18 cellular contexts compared by ENCODE assay signal in the genomic region with DNA sequence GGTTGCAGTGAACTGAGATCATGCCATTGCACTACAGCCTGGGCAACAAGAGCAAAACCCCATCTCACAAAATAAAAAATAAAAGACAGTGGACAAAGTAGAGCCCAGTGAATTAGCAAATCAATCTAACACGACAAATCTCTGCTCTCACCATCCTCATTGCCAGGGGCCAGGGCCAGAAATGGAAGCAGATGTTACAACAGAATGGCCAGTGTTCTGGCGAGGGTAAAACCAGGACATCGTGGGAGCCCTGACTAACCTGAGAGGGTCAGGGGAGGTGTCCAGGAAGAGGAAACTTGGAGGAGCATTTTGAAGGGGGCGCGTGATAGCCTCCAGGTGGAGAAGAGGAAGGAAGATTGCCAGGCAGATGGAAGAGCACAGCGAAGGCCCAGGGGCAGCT. TPM values are rescaled to one million over a fixed set of nuclear protein-coding genes. Genes with fewer than 3 reads are reported as not detected.
A peak's percentile ranks its signal among the peaks of the same experiment; 100 is the strongest.
DNase-seq lines count a peak whose midpoint lies in the region; ATAC-seq and TF ChIP-seq lines count a peak whose summit lies in the region.
"Had no signal": no experiment of that assay in that cellular context is flagged by ENCODE, and none has a peak within 500 bp of the region (broad histone marks: within the 10 kb centered on the region; RNA-seq: fewer than 3 reads in every experiment).

No MANE protein-coding gene starts in this region.

- H3F3A ChIP-seq in MM.1S (ENCODE audit: insufficient read depth, low read length), result no peaks in the 10 kb centered on the region

- H3K27ac ChIP-seq in right cardiac atrium (ENCODE audit: low read length), result peak overlapping the region; percentile 43
- peak overlapping the region in 3 of 4 donors; percentile 66 to 71 (median 70) for H3K27ac ChIP-seq in gastroesophageal sphincter
- peak overlapping the region in 3 of 4 donors; percentile 34 to 51 (median 39) for H3K27ac ChIP-seq in gastrocnemius medialis
- no peak overlapping the region for H3K27ac ChIP-seq in MM.1S (ENCODE audit: low read length)
- no peak overlapping the region for H3K27ac ChIP-seq in brain microvascular endothelial cell
- H3K27ac ChIP-seq in ascending aorta, result no peak overlapping the region
- H3K27ac ChIP-seq: GM23248, SJSA1 had no signal

- TF ChIP-seq POLR2A in gastroesophageal sphincter (IDR thresholded peaks at IDR 0.05) (no peak), gastrocnemius medialis (IDR thresholded peaks at IDR 0.05) (no peak)

- in situ Hi-C loops in gastrocnemius medialis (cut with MboI; ENCODE audit: low sequenced_read_pairs in 4 of 4) (loop anchor here (5.0 kb wide), 2 partner anchors 217 to 222 kb away; no protein-coding TSS in a partner anchor), brain microvascular endothelial cell (cut with HindIII; ENCODE audit: low pct_ligation_motif_present, low sequenced_read_pairs) (no loop called here)

- WGBS in right cardiac atrium, result 61% methylated on average over 6 of the region's 6 CpGs
- WGBS in gastroesophageal sphincter (ENCODE audit: low coverage in 1 of 2), 2 donors, result 39 to 84% methylated on average over 5 of the region's 6 CpGs

- no peaks in the 10 kb centered on the region for H3K9me2 ChIP-seq in MM.1S (replicated peaks; ENCODE audit: insufficient read depth, low read length)

- H2AFZ ChIP-seq in MM.1S (ENCODE audit: low read length), result no peak overlapping the region
- H2AFZ ChIP-seq: GM23248 had no signal

- H3K4me2 ChIP-seq in MM.1S (ENCODE audit: low read depth, low read length), result no peak overlapping the region

- no peaks in the 10 kb centered on the region for H3K27me3 ChIP-seq in right cardiac atrium (ENCODE audit: control insufficient read depth, insufficient read depth)
- no peaks in the 10 kb centered on the region for H3K27me3 ChIP-seq in gastroesophageal sphincter
- H3K27me3 ChIP-seq in gastrocnemius medialis, result no peaks in the 10 kb centered on the region
- H3K27me3 ChIP-seq in MM.1S (replicated peaks; ENCODE audit: insufficient read depth, low read length), result peaks cover 23% of the 10 kb centered on the region
- peaks cover 26% of the 10 kb centered on the region for H3K27me3 ChIP-seq in brain microvascular endothelial cell (replicated peaks)
- no peaks in the 10 kb centered on the region for H3K27me3 ChIP-seq in ascending aorta
- H3K27me3 ChIP-seq: BLaER1 had no signal

- no peak for TF ChIP-seq EP300 in gastroesophageal sphincter (IDR thresholded peaks at IDR 0.05)

- H3K9me3 ChIP-seq in right cardiac atrium (ENCODE audit: control insufficient read depth, low read length) (no peaks in the 10 kb centered on the region), gastroesophageal sphincter (no peaks in the 10 kb centered on the region), gastrocnemius medialis (no peaks in the 10 kb centered on the region), MM.1S (replicated peaks; ENCODE audit: insufficient read depth, low read length) (no peaks in the 10 kb centered on the region), ascending aorta (no peaks in the 10 kb centered on the region)
- H3K9me3 ChIP-seq: BLaER1, SJSA1 had no signal

- no peaks in the 10 kb centered on the region for H3K36me3 ChIP-seq in gastroesophageal sphincter
- H3K36me3 ChIP-seq in gastrocnemius medialis, result no peaks in the 10 kb centered on the region
- no peaks in the 10 kb centered on the region for H3K36me3 ChIP-seq in MM.1S (replicated peaks; ENCODE audit: insufficient read depth, low read length)
- no peaks in the 10 kb centered on the region for H3K36me3 ChIP-seq in brain microvascular endothelial cell (replicated peaks)
- H3K36me3 ChIP-seq in ascending aorta, result no peaks in the 10 kb centered on the region
- H3K36me3 ChIP-seq: BLaER1, SJSA1 had no signal

- no peak for TF ChIP-seq CTCF in gastroesophageal sphincter (IDR thresholded peaks at IDR 0.05)
- TF ChIP-seq CTCF in gastrocnemius medialis (IDR thresholded peaks at IDR 0.05 in 4 of 5, conservative IDR thresholded peaks at IDR 0.05 in 1 of 5), result no peak
- TF ChIP-seq CTCF in MM.1S (IDR thresholded peaks at IDR 0.05; ENCODE audit: low read length), result no peak
- TF ChIP-seq CTCF in brain microvascular endothelial cell (IDR thresholded peaks at IDR 0.05; ENCODE audit: low read depth, low read length, missing control alignments), result no peak
- no peak for TF ChIP-seq CTCF in ascending aorta (IDR thresholded peaks at IDR 0.05)

- H3K4me1 ChIP-seq in right cardiac atrium (ENCODE audit: control insufficient read depth, insufficient read depth, low read length) (peaks cover 5% of the 10 kb centered on the region), gastroesophageal sphincter (peaks cover 0 to 55% (median 23%) of the 10 kb centered on the region in 3 donors), gastrocnemius medialis (peaks cover 8 to 22% of the 10 kb centered on the region in 2 donors), MM.1S (ENCODE audit: low read length) (no peaks in the 10 kb centered on the region; the same call in 1 of the 2 replicates), ascending aorta (peaks cover 0 to 20% of the 10 kb centered on the region in 2 donors)

- H3K79me2 ChIP-seq in MM.1S (ENCODE audit: low read length), result no peaks in the 10 kb centered on the region

- H3K4me3 ChIP-seq in right cardiac atrium (ENCODE audit: low read length), result no peak overlapping the region
- no peak overlapping the region for H3K4me3 ChIP-seq in gastroesophageal sphincter
- H3K4me3 ChIP-seq in gastrocnemius medialis, result no peak overlapping the region
- H3K4me3 ChIP-seq in MM.1S (ENCODE audit: low read length), result no peak overlapping the region
- H3K4me3 ChIP-seq in brain microvascular endothelial cell (ENCODE audit: low read depth, low read length), result no peak overlapping the region
- H3K4me3 ChIP-seq in ascending aorta, result no peak overlapping the region
- H3K4me3 ChIP-seq: BLaER1, GM23248, SJSA1 had no signal

- intact Hi-C loops in right cardiac atrium (cut with DNase I), result loop anchor here (5.0 to 10.0 kb wide), 3 partner anchors 37 to 237 kb away; a partner anchor contains a TSS
- intact Hi-C loops in left cardiac atrium (cut with DNase I), result loop anchor here (5.0 kb wide), 3 partner anchors 57 to 237 kb away; a partner anchor contains a TSS
- intact Hi-C loops in gastrocnemius medialis (cut with DNase I; ENCODE audit: low total_unique reads), result loop anchor here (5.0 kb wide), 1 partner anchor 37 kb away; no protein-coding TSS in a partner anchor
- intact Hi-C loops in ascending aorta (cut with DNase I), result loop anchor here (10.0 kb wide), 2 partner anchors 55 to 695 kb away; a partner anchor contains a TSS

- peak in 2 of 3 donors; percentile 39 to 64 for DNase-seq in right cardiac atrium
- DNase-seq in left cardiac atrium, result no peak
- peak in 1 of 2 donors; percentile 44 for DNase-seq in gastrocnemius medialis
- DNase-seq in MM.1S, result no peak
- no peak for DNase-seq in brain microvascular endothelial cell
- DNase-seq in ascending aorta (ENCODE audit: low spot score in 2 of 2), result no peak
- DNase-seq: CD4-positive, alpha-beta T cell; GM23248; HFFc6; KBM-7; NCI-H1105 treated with DMSO at 0.1 percent for 48 hours; NCI-H1930; NCI-H2107; NK-92 treated with Interleukin-12 subunit alpha and Interleukin-12 subunit beta, amount 100 ng/mL, for 24 hours; PC-3 had no signal

- H3K9ac ChIP-seq in MM.1S (ENCODE audit: low read length), result no peak overlapping the region
- H3K9ac ChIP-seq: GM23248 had no signal

- no peaks in the 10 kb centered on the region for H4K20me1 ChIP-seq in MM.1S (ENCODE audit: insufficient read depth, low read length)
- H4K20me1 ChIP-seq: BLaER1 had no signal

- ATAC-seq in right cardiac atrium, result no peak
- ATAC-seq in left cardiac atrium, result no peak
- peak; percentile 53 for ATAC-seq in gastroesophageal sphincter
- ATAC-seq in gastrocnemius medialis, result no peak
- ATAC-seq: PC-3 had no signal

RNA-seq across cellular contexts. Expression of a gene that starts 58.4 kb away (rescaled TPM):
- total RNA-seq in right cardiac atrium, result 10 to 100 TPM; 13.2 to 23.1 (median 18.1) TPM
- polyA plus RNA-seq in right cardiac atrium, result 16.7 TPM
- 10 to 100 TPM; 20.6 to 33.6 TPM for total RNA-seq in left cardiac atrium
- 10 to 100 TPM; 21.7 to 59.9 (median 41.5) TPM for total RNA-seq in gastroesophageal sphincter
- 10 to 100 TPM in 3 of 4 donors, 1 to 10 TPM in 1; 8.7 to 18.8 (median 15.1) TPM for total RNA-seq in gastrocnemius medialis
- 131 TPM for total RNA-seq in ascending aorta

Comparison
In these comparisons a context has a peak if more than half of its experiments do, and no peak if none do; other contexts are left out.
1. DNase-seq: peak in right cardiac atrium (2 of 3); none in left cardiac atrium (single experiment), MM.1S (single experiment), brain microvascular endothelial cell (single experiment) and ascending aorta (0 of 2).
2. H3K27ac ChIP-seq: peak in right cardiac atrium (single experiment), gastroesophageal sphincter (3 of 4) and gastrocnemius medialis (3 of 4); none in MM.1S (single experiment), brain microvascular endothelial cell (single experiment) and ascending aorta (0 of 2).